ENCODE assay signal across 32 cellular contexts in genomic region chrX:33686105-33686504, GRCh38.
"Had no signal": no experiment of that assay in that cellular context is flagged by ENCODE, and none has a peak within 500 bp of the region (broad histone marks: within the 10 kb centered on the region; RNA-seq: fewer than 3 reads in every experiment).

No MANE protein-coding gene starts in this region.

- DNase-seq: activated effector memory CD4-positive, alpha-beta T cell treated with anti-CD3 and anti-CD28 coated beads, Interleukin-2, amount 50 U/mL, for 16 hours; activated effector memory CD4-positive, alpha-beta T cell treated with Interleukin-2 at 50 U/mL for 16 hours; activated gamma-delta T cell; activated gamma-delta T cell treated with Interleukin-2 at 50 U/mL for 16 hours; activated naive CD4-positive, alpha-beta T cell; activated naive CD4-positive, alpha-beta T cell treated with anti-CD3 and anti-CD28 coated beads for 36 hours; activated naive CD4-positive, alpha-beta T cell treated with anti-CD3 and anti-CD28 coated beads, Interleukin-2, amount 10 ng/mL, durations not matched to agents 7 days and 5 days; activated naive CD4-positive, alpha-beta T cell treated with anti-CD3 and anti-CD28 coated beads, Interleukin-2, amount 50 U/mL, for 16 hours; activated naive CD4-positive, alpha-beta T cell treated with Interleukin-2 at 50 U/mL for 16 hours; activated naive CD8-positive, alpha-beta T cell treated with anti-CD3 and anti-CD28 coated beads for 36 hours; activated naive CD8-positive, alpha-beta T cell treated with anti-CD3 and anti-CD28 coated beads, Interleukin-2, amount 10 ng/mL, durations not matched to agents 7 days and 5 days; activated naive CD8-positive, alpha-beta T cell treated with anti-CD3 and anti-CD28 coated beads, Interleukin-2, amount 50 U/mL, for 24 hours; activated T-cell treated with anti-CD3 and anti-CD28 coated beads, Interleukin-2, amount 50 U/mL, for 24 hours; activated T-cell treated with anti-CD3 and anti-CD28 coated beads, Interleukin-2, amount 50 U/mL, for 4 hours; activated T-cell treated with anti-CD3 and anti-CD28 coated beads, Interleukin-2, amount 50 U/mL, for 48 hours; activated T-cell treated with anti-CD3 and anti-CD28 coated beads, Interleukin-2, amount 50 U/mL, for 72 hours; adrenal gland; amniotic stem cell; amygdala; anterior cingulate cortex; aorta; body of pancreas; brain microvascular endothelial cell; caudate nucleus; central memory CD4-positive, alpha-beta T cell; cerebellar nuclear complex had no signal

- FAIRE-seq: bronchial epithelial cell had no signal

- H3K27ac ChIP-seq: adrenal gland, ascending aorta, body of pancreas, brain microvascular endothelial cell, breast epithelium, cardiac muscle cell had no signal

- H3K9me3 ChIP-seq: adrenal gland, ascending aorta, body of pancreas had no signal

- H3K4me1 ChIP-seq: adrenal gland, ascending aorta, body of pancreas, breast epithelium had no signal

- H3K36me3 ChIP-seq: adrenal gland, ascending aorta, brain microvascular endothelial cell, breast epithelium, cardiac muscle cell had no signal

- H3K4me3 ChIP-seq: adrenal gland, ascending aorta, body of pancreas, breast epithelium, cardiac muscle cell had no signal

- H3K27me3 ChIP-seq: adrenal gland, ascending aorta, body of pancreas, brain microvascular endothelial cell, breast epithelium, cardiac muscle cell had no signal

- ATAC-seq: activated naive CD4-positive, alpha-beta T cell treated with anti-CD3 and anti-CD28 coated beads, Interleukin-2, amount 50 U/mL, for 72 hours; activated naive CD8-positive, alpha-beta T cell treated with anti-CD3 and anti-CD28 coated beads, Interleukin-2, amount 50 U/mL, for 24 hours; activated T-cell treated with anti-CD3 and anti-CD28 coated beads, Interleukin-2, amount 50 U/mL, for 4 hours; activated T-cell treated with anti-CD3 and anti-CD28 coated beads, Interleukin-2, amount 50 U/mL, for 72 hours; activated T-helper 17 cell treated with anti-CD3 and anti-CD28 coated beads, Interleukin-2, amount 50 U/mL, for 72 hours; body of pancreas had no signal
